Comparison of ENCODE assay signal across 27 cellular contexts in genomic region chr3:52784931-52785590, GRCh38. TPM values are rescaled to one million over a fixed set of nuclear protein-coding genes. Genes with fewer than 3 reads are reported as not detected.
"Had no signal": no experiment of that assay in that cellular context is flagged by ENCODE, and none has a peak within 500 bp of the region (broad histone marks: within the 10 kb centered on the region; RNA-seq: fewer than 3 reads in every experiment).

No MANE protein-coding gene starts in this region.

- H3K36me3 Mint-ChIP-seq: brain; naive thymus-derived CD4-positive, alpha-beta T cell; stimulated activated effector memory CD8-positive, alpha-beta T cell treated with anti-CD3 and anti-CD28 coated beads, Interleukin-12 subunit alpha, Interleukin-12 subunit beta, amount 100 ng/mL, for 72 hours had no signal

- H3K27ac Mint-ChIP-seq: activated CD4-positive, alpha-beta memory T cell treated with anti-CD3 and anti-CD28 coated beads, Interleukin-2, amount 10 ng/mL, durations not matched to agents 7 days and 5 days; activated CD4-positive, alpha-beta T cell treated with anti-CD3 and anti-CD28 coated beads, Interleukin-2, amount 10 ng/mL, durations not matched to agents 24 days and 14 days; brain; naive thymus-derived CD4-positive, alpha-beta T cell; stimulated activated effector memory CD8-positive, alpha-beta T cell treated with anti-CD3 and anti-CD28 coated beads, Interleukin-12 subunit alpha, Interleukin-12 subunit beta, amount 100 ng/mL, for 72 hours; stimulated activated naive CD8-positive, alpha-beta T cell treated with anti-CD3 and anti-CD28 coated beads, Interleukin-15, amount 100 ng/mL, for 72 hours; T-helper 2 cell treated with Interferon-gamma antibody and Interleukin-4, amounts not matched to agents 5 μg/mL and 100 μg/mL, for 36 hours had no signal

- H3K4me3 ChIP-seq: lung, ovary, psoas muscle, right atrium auricular region, skin epidermis, transverse colon, vagina had no signal

- H3K27ac ChIP-seq: foreskin keratinocyte, ovary, psoas muscle, right atrium auricular region, skin epidermis, transverse colon, vagina, VCaP had no signal

- H3K4me3 Mint-ChIP-seq: activated CD4-positive, alpha-beta memory T cell treated with anti-CD3 and anti-CD28 coated beads, Interleukin-2, amount 10 ng/mL, durations not matched to agents 7 days and 5 days; activated CD4-positive, alpha-beta T cell treated with anti-CD3 and anti-CD28 coated beads, Interleukin-2, amount 10 ng/mL, durations not matched to agents 24 days and 14 days; brain; naive thymus-derived CD4-positive, alpha-beta T cell; stimulated activated effector memory CD8-positive, alpha-beta T cell treated with anti-CD3 and anti-CD28 coated beads, Interleukin-12 subunit alpha, Interleukin-12 subunit beta, amount 100 ng/mL, for 72 hours; stimulated activated naive CD8-positive, alpha-beta T cell treated with anti-CD3 and anti-CD28 coated beads, Interleukin-15, amount 100 ng/mL, for 72 hours; T-helper 2 cell treated with Interferon-gamma antibody and Interleukin-4, amounts not matched to agents 5 μg/mL and 100 μg/mL, for 36 hours had no signal

- H3K4me1 ChIP-seq: foreskin keratinocyte, psoas muscle, right atrium auricular region, transverse colon had no signal

- H3K9me3 Mint-ChIP-seq: activated CD4-positive, alpha-beta memory T cell treated with anti-CD3 and anti-CD28 coated beads, Interleukin-2, amount 10 ng/mL, durations not matched to agents 7 days and 5 days; activated CD4-positive, alpha-beta T cell treated with anti-CD3 and anti-CD28 coated beads, Interleukin-2, amount 10 ng/mL, durations not matched to agents 24 days and 14 days; brain; naive thymus-derived CD4-positive, alpha-beta T cell; stimulated activated effector memory CD8-positive, alpha-beta T cell treated with anti-CD3 and anti-CD28 coated beads, Interleukin-12 subunit alpha, Interleukin-12 subunit beta, amount 100 ng/mL, for 72 hours; stimulated activated naive CD8-positive, alpha-beta T cell treated with anti-CD3 and anti-CD28 coated beads, Interleukin-15, amount 100 ng/mL, for 72 hours; T-helper 2 cell treated with Interferon-gamma antibody and Interleukin-4, amounts not matched to agents 5 μg/mL and 100 μg/mL, for 36 hours had no signal

- DNase-seq: activated CD4-positive, alpha-beta memory T cell treated with anti-CD3 and anti-CD28 coated beads, Interleukin-2, amount 10 ng/mL, durations not matched to agents 7 days and 5 days; activated CD4-positive, alpha-beta T cell treated with anti-CD3 and anti-CD28 coated beads, Interleukin-2, amount 10 ng/mL, durations not matched to agents 24 days and 14 days; activated effector memory CD4-positive, alpha-beta T cell treated with anti-CD3 and anti-CD28 coated beads, Interleukin-2, amount 50 U/mL, for 16 hours; activated naive CD4-positive, alpha-beta T cell treated with anti-CD3 and anti-CD28 coated beads, Interleukin-2, amount 50 U/mL, for 16 hours; activated T-cell treated with anti-CD3 and anti-CD28 coated beads for 4 hours; caudate nucleus; dermis blood vessel endothelial cell; effector CD8-positive, alpha-beta T cell; foreskin keratinocyte; hippocampal formation; naive thymus-derived CD4-positive, alpha-beta T cell; stimulated activated CD4-positive, alpha-beta T cell treated with anti-CD3 and anti-CD28 coated beads, Interleukin-2, amount 100 ng/mL, for 24 hours; stimulated activated naive CD8-positive, alpha-beta T cell treated with anti-CD3 and anti-CD28 coated beads, Interleukin-15, amount 100 ng/mL, for 72 hours; transverse colon had no signal

- H3K36me3 ChIP-seq: ovary, right atrium auricular region, transverse colon, vagina had no signal

- H3K4me1 Mint-ChIP-seq: activated CD4-positive, alpha-beta memory T cell treated with anti-CD3 and anti-CD28 coated beads, Interleukin-2, amount 10 ng/mL, durations not matched to agents 7 days and 5 days; brain; stimulated activated naive CD8-positive, alpha-beta T cell treated with anti-CD3 and anti-CD28 coated beads, Interleukin-15, amount 100 ng/mL, for 72 hours had no signal

- ATAC-seq: activated CD4-positive, CD25-positive, alpha-beta regulatory T cell treated with anti-CD3 and anti-CD28 coated beads, Interleukin-2, amount 50 U/mL, for 24 hours; foreskin keratinocyte; naive thymus-derived CD4-positive, alpha-beta T cell; psoas muscle; stimulated activated effector memory CD8-positive, alpha-beta T cell treated with anti-CD3 and anti-CD28 coated beads, Interleukin-12 subunit alpha, Interleukin-12 subunit beta, amount 100 ng/mL, for 72 hours; stimulated activated naive CD8-positive, alpha-beta T cell treated with anti-CD3 and anti-CD28 coated beads, Interleukin-15, amount 100 ng/mL, for 72 hours had no signal

- H3K9me3 ChIP-seq: ovary, psoas muscle, right atrium auricular region, transverse colon, vagina had no signal

RNA-seq across cellular contexts. Expression of gene ITIH1, which starts 7.7 kb away (rescaled TPM):
- total RNA-seq: activated CD4-positive, alpha-beta memory T cell treated with anti-CD3 and anti-CD28 coated beads, Interleukin-2, amount 10 ng/mL, durations not matched to agents 7 days and 5 days; activated CD4-positive, alpha-beta T cell treated with anti-CD3 and anti-CD28 coated beads, Interleukin-2, amount 10 ng/mL, durations not matched to agents 24 days and 14 days; aorta; dermis blood vessel endothelial cell; foreskin keratinocyte; naive thymus-derived CD4-positive, alpha-beta T cell; psoas muscle; right atrium auricular region; temporal lobe; transverse colon had no signal
- polyA plus RNA-seq: foreskin keratinocyte; naive thymus-derived CD4-positive, alpha-beta T cell had no signal

RNA-seq across cellular contexts. Expression of gene ITIH3, which starts 9.5 kb away (rescaled TPM):
- total RNA-seq: activated CD4-positive, alpha-beta memory T cell treated with anti-CD3 and anti-CD28 coated beads, Interleukin-2, amount 10 ng/mL, durations not matched to agents 7 days and 5 days; activated CD4-positive, alpha-beta T cell treated with anti-CD3 and anti-CD28 coated beads, Interleukin-2, amount 10 ng/mL, durations not matched to agents 24 days and 14 days; foreskin keratinocyte; naive thymus-derived CD4-positive, alpha-beta T cell; temporal lobe had no signal
- polyA plus RNA-seq: foreskin keratinocyte; naive thymus-derived CD4-positive, alpha-beta T cell had no signal

RNA-seq across cellular contexts. Expression of gene MUSTN1, which starts 49.8 kb away (rescaled TPM):
- total RNA-seq: dermis blood vessel endothelial cell had no signal
- polyA plus RNA-seq: naive thymus-derived CD4-positive, alpha-beta T cell had no signal
